31 cellular contexts compared by ENCODE assay signal in the genomic region with DNA sequence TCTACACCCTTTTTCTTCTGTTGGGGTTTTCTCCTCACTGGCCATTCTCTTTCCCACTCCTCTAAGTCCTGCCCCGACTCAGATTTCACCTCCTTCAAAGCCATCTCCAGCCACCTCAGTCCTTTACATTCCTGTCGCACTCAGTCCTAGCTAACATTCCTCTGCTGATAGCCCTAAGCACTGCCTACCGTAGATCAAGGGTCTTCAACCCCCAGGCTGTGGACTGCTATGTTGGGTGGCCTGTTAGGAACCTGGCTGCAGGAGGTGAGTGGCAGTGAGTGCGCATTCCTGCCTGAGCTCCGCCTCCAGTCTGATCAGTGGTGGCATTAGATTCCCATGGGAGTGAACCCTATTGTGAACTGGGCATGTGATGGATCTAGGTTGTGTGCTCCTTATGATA. TPM values are rescaled to one million over a fixed set of nuclear protein-coding genes. Genes with fewer than 3 reads are reported as not detected.
A peak's percentile ranks its signal among the peaks of the same experiment; 100 is the strongest.
DNase-seq lines count a peak whose midpoint lies in the region; ATAC-seq and TF ChIP-seq lines count a peak whose summit lies in the region.
"Had no signal": no experiment of that assay in that cellular context is flagged by ENCODE, and none has a peak within 500 bp of the region (broad histone marks: within the 10 kb centered on the region; RNA-seq: fewer than 3 reads in every experiment).

No MANE protein-coding gene starts in this region.

- CTCF ChIA-PET in Calu3 (lab: Charles Lee): no interaction called here
- CTCF ChIA-PET in GM10248 (lab: Yijun Ruan, JAX): interaction anchor here (0.9 to 3.7 kb wide), 3 partner anchors 9 to 188 kb away, joined by 3 to 13 read pairs (median 5); a partner anchor contains a TSS

- H3K4me1 ChIP-seq in uterus: peaks cover 5 to 6% of the 10 kb centered on the region in 2 donors

- no peaks in the 10 kb centered on the region for H3K9me3 Mint-ChIP-seq in Calu3 (ENCODE audit: low read depth, unreplicated experiment)
- H3K9me3 Mint-ChIP-seq in activated T-helper 1 cell treated with anti-CD3 and anti-CD28 coated beads, Interleukin-12 subunit alpha, Interleukin-12 subunit beta, Interleukin-2, Interleukin-4 antibody, amounts not matched to agents 30 ng/mL and 10 ng/mL and 1 ng/mL, durations not matched to agents 14 hours and 24 hours and 36 hours: no peaks in the 10 kb centered on the region
- no peaks in the 10 kb centered on the region for H3K9me3 Mint-ChIP-seq in nephron progenitor cell
- H3K9me3 Mint-ChIP-seq: activated CD8-positive, alpha-beta T cell treated with anti-CD3 and anti-CD28 coated beads for 36 hours; activated naive CD8-positive, alpha-beta T cell treated with anti-CD3 and anti-CD28 coated beads for 36 hours; central memory CD8-positive, alpha-beta T cell; mesothelial cell of epicardium; naive B cell had no signal

- H3K9me3 ChIP-seq in uterus: no peaks in the 10 kb centered on the region
- H3K9me3 ChIP-seq: BLaER1 treated with 17β-estradiol and CSF1 and Interleukin-3, amounts not matched to agents 10 nM and 100 nM; ovary had no signal

- H3K27ac Mint-ChIP-seq in Calu3 (ENCODE audit: unreplicated experiment) (peak overlapping the region; percentile 65), nephron progenitor cell (peak overlapping the region; percentile 97)
- peak overlapping the region; percentile 25 for H3K27ac Mint-ChIP-seq in activated T-helper 1 cell treated with anti-CD3 and anti-CD28 coated beads, Interleukin-12 subunit alpha, Interleukin-12 subunit beta, Interleukin-2, Interleukin-4 antibody, amounts not matched to agents 30 ng/mL and 10 ng/mL and 1 ng/mL, durations not matched to agents 14 hours and 24 hours and 36 hours
- H3K27ac Mint-ChIP-seq: activated CD8-positive, alpha-beta T cell treated with anti-CD3 and anti-CD28 coated beads for 36 hours; activated naive CD8-positive, alpha-beta T cell treated with anti-CD3 and anti-CD28 coated beads for 36 hours; mesothelial cell of epicardium; naive B cell had no signal

- no peaks in the 10 kb centered on the region for H3K27me3 Mint-ChIP-seq in Calu3 (ENCODE audit: unreplicated experiment)
- no peaks in the 10 kb centered on the region for H3K27me3 Mint-ChIP-seq in activated T-helper 1 cell treated with anti-CD3 and anti-CD28 coated beads, Interleukin-12 subunit alpha, Interleukin-12 subunit beta, Interleukin-2, Interleukin-4 antibody, amounts not matched to agents 30 ng/mL and 10 ng/mL and 1 ng/mL, durations not matched to agents 14 hours and 24 hours and 36 hours (ENCODE audit: insufficient read depth)
- H3K27me3 Mint-ChIP-seq in nephron progenitor cell (ENCODE audit: low read depth, poor library complexity): peaks cover 10% of the 10 kb centered on the region
- H3K27me3 Mint-ChIP-seq: activated CD8-positive, alpha-beta T cell treated with anti-CD3 and anti-CD28 coated beads for 36 hours; activated naive CD8-positive, alpha-beta T cell treated with anti-CD3 and anti-CD28 coated beads for 36 hours; central memory CD8-positive, alpha-beta T cell; naive B cell had no signal

- H3K4me3 Mint-ChIP-seq in Calu3 (ENCODE audit: low read depth, unreplicated experiment): peak overlapping the region; percentile 80
- no peak overlapping the region for H3K4me3 Mint-ChIP-seq in activated T-helper 1 cell treated with anti-CD3 and anti-CD28 coated beads, Interleukin-12 subunit alpha, Interleukin-12 subunit beta, Interleukin-2, Interleukin-4 antibody, amounts not matched to agents 30 ng/mL and 10 ng/mL and 1 ng/mL, durations not matched to agents 14 hours and 24 hours and 36 hours
- no peak overlapping the region for H3K4me3 Mint-ChIP-seq in nephron progenitor cell
- H3K4me3 Mint-ChIP-seq: activated CD8-positive, alpha-beta T cell treated with anti-CD3 and anti-CD28 coated beads for 36 hours; activated naive CD8-positive, alpha-beta T cell treated with anti-CD3 and anti-CD28 coated beads for 36 hours; central memory CD8-positive, alpha-beta T cell; mesothelial cell of epicardium; naive B cell had no signal

- intact Hi-C loops in Calu3 (cut with micrococcal nuclease; ENCODE audit: unreplicated experiment) (no loop called here), uterus (cut with DNase I; ENCODE audit: low total_unique reads) (no loop called here)
- intact Hi-C loops in activated T-helper 1 cell treated with anti-CD3 and anti-CD28 coated beads, Interleukin-12 subunit alpha, Interleukin-12 subunit beta, Interleukin-2, Interleukin-4 antibody, amounts not matched to agents 30 ng/mL and 10 ng/mL and 1 ng/mL, durations not matched to agents 14 hours and 24 hours and 36 hours (cut with micrococcal nuclease): no loop called here

- no peak for ATAC-seq in HG02981 (IDR thresholded peaks at IDR 0.05; ENCODE audit: unreplicated experiment)
- ATAC-seq: activated CD8-positive, alpha-beta T cell treated with anti-CD3 and anti-CD28 coated beads for 36 hours; esophagus mucosa; Right ventricle myocardium inferior; SK-N-SH treated with all-trans-retinoic acid at 6 μM for 48 hours had no signal

- DNase-seq in Calu3 (no peak), nephron progenitor cell (no peak), substantia nigra (lab: John Stamatoyannopoulos, UW) (no peak), GM10248 (ENCODE audit: extremely low spot score) (no peak), uterus (no peak)
- DNase-seq in activated T-helper 1 cell treated with anti-CD3 and anti-CD28 coated beads, Interleukin-12 subunit alpha, Interleukin-12 subunit beta, Interleukin-2, Interleukin-4 antibody, amounts not matched to agents 30 ng/mL and 10 ng/mL and 1 ng/mL, durations not matched to agents 14 hours and 24 hours and 36 hours (ENCODE audit: low spot score): no peak
- DNase-seq: activated CD4-positive, alpha-beta T cell treated with anti-CD3 and anti-CD28 coated beads for 1 hour; activated CD8-positive, alpha-beta memory T cell treated with anti-CD3 and anti-CD28 coated beads, Interleukin-2, amount 50 U/mL, for 48 hours; activated CD8-positive, alpha-beta T cell treated with anti-CD3 and anti-CD28 coated beads for 36 hours; activated effector memory CD4-positive, alpha-beta T cell treated with Interleukin-2 at 50 U/mL for 16 hours; activated naive CD8-positive, alpha-beta T cell treated with anti-CD3 and anti-CD28 coated beads for 36 hours; anterior cingulate cortex; DMS79 treated with DMSO at 0.1 percent for 48 hours; GM23248; IMR-90; naive B cell; NCI-H1417 treated with DMSO at 0.1 percent for 48 hours; NCI-H2029 treated with DMSO at 0.1 percent for 48 hours; NCI-H2227 treated with DMSO at 0.1 percent for 48 hours; NCI-H526; ovary; PC-9; stimulated activated naive CD4-positive, alpha-beta T cell treated with Interleukin-2 at 50 U/mL for 16 hours had no signal

- H3K36me3 ChIP-seq in uterus: no peaks in the 10 kb centered on the region
- H3K36me3 ChIP-seq: ovary had no signal

- H3K36me3 Mint-ChIP-seq in Calu3 (ENCODE audit: insufficient read depth, unreplicated experiment) (peaks cover 94% of the 10 kb centered on the region), nephron progenitor cell (ENCODE audit: low read depth) (peaks cover 64% of the 10 kb centered on the region)
- peaks cover 31% of the 10 kb centered on the region for H3K36me3 Mint-ChIP-seq in activated T-helper 1 cell treated with anti-CD3 and anti-CD28 coated beads, Interleukin-12 subunit alpha, Interleukin-12 subunit beta, Interleukin-2, Interleukin-4 antibody, amounts not matched to agents 30 ng/mL and 10 ng/mL and 1 ng/mL, durations not matched to agents 14 hours and 24 hours and 36 hours (ENCODE audit: low read depth)

- no peak overlapping the region for H3K4me3 ChIP-seq in uterus
- H3K4me3 ChIP-seq: BLaER1 treated with 17β-estradiol and CSF1 and Interleukin-3, amounts not matched to agents 10 nM and 100 nM; GM23248; ovary; PC-9; smooth muscle cell had no signal

- H3K27me3 ChIP-seq in uterus: no peaks in the 10 kb centered on the region
- H3K27me3 ChIP-seq: BLaER1 treated with 17β-estradiol and CSF1 and Interleukin-3, amounts not matched to agents 10 nM and 100 nM; ovary had no signal

- TF ChIP-seq CTCF in Calu3 (IDR thresholded peaks at IDR 0.05; ENCODE audit: unreplicated experiment): no peak
- no peak for TF ChIP-seq CTCF in nephron progenitor cell (IDR thresholded peaks at IDR 0.05)
- no peak for TF ChIP-seq CTCF in GM10248 (IDR thresholded peaks at IDR 0.05; ENCODE audit: control extremely low read depth, extremely low read depth, low read depth, missing control alignments)
- no peak for TF ChIP-seq CTCF in uterus (IDR thresholded peaks at IDR 0.05)

- POLR2A ChIA-PET in GM10248 (lab: Yijun Ruan, JAX): no interaction called here

- TF ChIP-seq POLR2A in uterus (IDR thresholded peaks at IDR 0.05): no peak

- H3K27ac ChIP-seq in substantia nigra (ENCODE audit: low read depth, low read length, poor library complexity, severe bottlenecking): peak overlapping the region; percentile 35
- H3K27ac ChIP-seq in uterus: no peak overlapping the region
- H3K27ac ChIP-seq: BLaER1 treated with 17β-estradiol and CSF1 and Interleukin-3, amounts not matched to agents 10 nM and 100 nM; GM23248; ovary; PC-9 had no signal

- no TSS peak for BruUV-seq in Calu3 (replicated peaks; lab: Mats Ljungman, UMichigan)

- H3K4me1 Mint-ChIP-seq in Calu3 (ENCODE audit: low read depth, unreplicated experiment): peaks cover 52% of the 10 kb centered on the region
- H3K4me1 Mint-ChIP-seq in activated T-helper 1 cell treated with anti-CD3 and anti-CD28 coated beads, Interleukin-12 subunit alpha, Interleukin-12 subunit beta, Interleukin-2, Interleukin-4 antibody, amounts not matched to agents 30 ng/mL and 10 ng/mL and 1 ng/mL, durations not matched to agents 14 hours and 24 hours and 36 hours (ENCODE audit: low read depth): peaks cover 5% of the 10 kb centered on the region
- peaks cover 43% of the 10 kb centered on the region for H3K4me1 Mint-ChIP-seq in nephron progenitor cell

RNA-seq across cellular contexts. Expression of a gene that starts 11.2 kb away (rescaled TPM):
- total RNA-seq in Calu3 (2022) (273 and 293 TPM in 2 replicates), uterus (10 to 100 TPM in 3 of 4 donors, 1 to 10 TPM in 1; 7.4 to 54.5 (median 14.7) TPM)
- total RNA-seq in activated T-helper 1 cell treated with anti-CD3 and anti-CD28 coated beads, Interleukin-12 subunit alpha, Interleukin-12 subunit beta, Interleukin-2, Interleukin-4 antibody, amounts not matched to agents 30 ng/mL and 10 ng/mL and 1 ng/mL, durations not matched to agents 14 hours and 24 hours and 36 hours: 90.3 and 93.8 TPM in 2 replicates

Comparison
In these comparisons a context has a peak if more than half of its experiments do, and no peak if none do; other contexts are left out.
1. H3K27ac Mint-ChIP-seq: peak in every context shown above with its lines; median percentile 97 in nephron progenitor cell; 65 in Calu3; 25 in activated T-helper 1 cell treated with anti-CD3 and anti-CD28 coated beads, Interleukin-12 subunit alpha, Interleukin-12 subunit beta, Interleukin-2, Interleukin-4 antibody, amounts not matched to agents 30 ng/mL and 10 ng/mL and 1 ng/mL, durations not matched to agents 14 hours and 24 hours and 36 hours.